18 cellular contexts compared by ENCODE assay signal in the genomic region with DNA sequence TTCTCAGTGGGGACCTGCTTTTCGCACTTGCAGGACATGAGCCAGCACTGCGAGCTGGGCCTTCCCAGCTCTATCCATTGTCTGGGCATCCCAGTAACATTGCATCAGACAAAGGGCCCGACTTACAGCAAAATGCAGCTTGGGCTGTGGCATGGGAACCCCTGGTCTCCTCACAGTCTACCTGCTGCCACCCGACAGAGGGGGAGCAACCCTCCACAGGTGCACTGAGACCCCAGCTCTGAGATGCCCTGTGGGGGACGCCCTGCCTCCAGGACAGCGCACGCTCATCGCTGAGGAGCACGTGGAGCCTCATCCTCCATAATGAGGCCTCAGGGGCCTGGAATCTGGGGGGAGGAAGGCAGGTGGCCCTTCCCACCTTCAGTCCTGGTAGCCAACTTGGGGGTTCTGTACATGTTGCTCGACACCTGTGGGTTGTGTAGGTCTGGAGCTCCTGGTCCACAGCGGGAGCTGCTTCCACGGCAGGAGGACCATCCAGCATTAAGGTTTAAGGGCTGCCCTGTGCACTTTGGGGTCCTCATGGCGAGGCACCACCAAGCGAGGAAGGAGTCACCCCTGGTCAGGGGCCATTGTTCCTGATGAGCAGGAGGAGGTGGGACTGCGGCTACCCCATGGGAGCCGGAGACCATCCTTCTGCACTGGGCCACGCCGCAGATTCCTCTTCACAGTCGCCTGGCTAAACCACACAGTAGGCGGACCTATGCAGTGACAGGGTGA.
DNase-seq lines count a peak whose midpoint lies in the region; ATAC-seq and TF ChIP-seq lines count a peak whose summit lies in the region.
"Had no signal": no experiment of that assay in that cellular context is flagged by ENCODE, and none has a peak within 500 bp of the region (broad histone marks: within the 10 kb centered on the region; RNA-seq: fewer than 3 reads in every experiment).

No MANE protein-coding gene starts in this region.

- in situ Hi-C loops in transverse colon (cut with MboI; ENCODE audit: low pct_ligation_motif_present in 1 of 4, low pct_unique_long_range_greater_than_20kb in 1 of 4, low sequenced_read_pairs in 3 of 4), result no loop called here

- H3K27ac ChIP-seq in coronary artery (no peak overlapping the region), spleen (no peak overlapping the region), vagina (no peak overlapping the region), transverse colon (no peak overlapping the region)

- DNase-seq in coronary artery (ENCODE audit: low spot score) (peak; percentile 60), islet precursor cell (peak; percentile 42), spleen (peak; percentile 68), vagina (ENCODE audit: extremely low spot score in 2 of 2) (peak; percentile 79 to 82), transverse colon (no peak), MG63 (no peak)
- DNase-seq: ACHN; BE2C; C1 segment of cervical spinal cord; CD4-positive, CD25-positive, alpha-beta regulatory T cell; CD8-positive, alpha-beta memory T cell; COR-L47; DMS 273 treated with DMSO at 0.1 percent for 48 hours; DMS53; GDM1 had no signal

- intact Hi-C loops in spleen (cut with DNase I; ENCODE audit: low total_unique reads), result no loop called here
- intact Hi-C loops in vagina (cut with DNase I), result no loop called here
- intact Hi-C loops in transverse colon (cut with DNase I; ENCODE audit: low total_unique reads), result no loop called here

- H3K4me3 ChIP-seq in coronary artery (no peak overlapping the region), spleen (no peak overlapping the region), vagina (no peak overlapping the region), transverse colon (no peak overlapping the region), MG63 (no peak overlapping the region)
- H3K4me3 ChIP-seq: HAP-1 had no signal

- ATAC-seq in GM18519 (IDR thresholded peaks at IDR 0.05; ENCODE audit: low FRiP score, unreplicated experiment), result no peak
- ATAC-seq: HepG2 had no signal

- WGBS in spleen, 5 donors, result 73 to 86% (median 84%) methylated on average over 11 to 20 of the region's 20 CpGs
- 75% methylated on average over 15 of the region's 20 CpGs; no CpG with 5 or more reads in 1 of the 2 donors for WGBS in transverse colon (ENCODE audit: low coverage in 1 of 2), 2 donors

- H3K27me3 ChIP-seq in spleen (replicated peaks in 1 of 7) (peaks cover 0 to 4% (median 0%) of the 10 kb centered on the region in 7 donors), vagina (no peaks in the 10 kb centered on the region), transverse colon (no peaks in the 10 kb centered on the region), MG63 (no peaks in the 10 kb centered on the region)
- H3K27me3 ChIP-seq: BE2C had no signal

- H3K4me1 ChIP-seq in spleen (no peaks in the 10 kb centered on the region), vagina (no peaks in the 10 kb centered on the region), transverse colon (no peaks in the 10 kb centered on the region)
- H3K4me1 ChIP-seq: BE2C, HAP-1 had no signal

- no peaks in the 10 kb centered on the region for H3K36me3 ChIP-seq in spleen
- H3K36me3 ChIP-seq in vagina, result no peaks in the 10 kb centered on the region
- H3K36me3 ChIP-seq in transverse colon, result no peaks in the 10 kb centered on the region
- no peaks in the 10 kb centered on the region for H3K36me3 ChIP-seq in MG63
- H3K36me3 ChIP-seq: BE2C, HAP-1 had no signal

- no peak for TF ChIP-seq POLR2A in spleen (IDR thresholded peaks at IDR 0.05)
- TF ChIP-seq POLR2A in vagina (IDR thresholded peaks at IDR 0.05), result no peak
- TF ChIP-seq POLR2A in transverse colon (IDR thresholded peaks at IDR 0.05), result no peak

- peaks cover 0 to 25% (median 0%) of the 10 kb centered on the region in 8 donors for H3K9me3 ChIP-seq in spleen
- no peaks in the 10 kb centered on the region for H3K9me3 ChIP-seq in vagina
- H3K9me3 ChIP-seq in transverse colon, result no peaks in the 10 kb centered on the region
- H3K9me3 ChIP-seq in MG63, result no peaks in the 10 kb centered on the region
- H3K9me3 ChIP-seq: HAP-1 had no signal

- TF ChIP-seq CTCF in coronary artery (IDR thresholded peaks at IDR 0.05) (no peak), spleen (IDR thresholded peaks at IDR 0.05 in 8 of 11, conservative IDR thresholded peaks at IDR 0.05 in 3 of 11) (no peak), vagina (IDR thresholded peaks at IDR 0.05) (no peak), transverse colon (IDR thresholded peaks at IDR 0.05) (no peak)

- no peak for TF ChIP-seq EP300 in transverse colon (IDR thresholded peaks at IDR 0.05; ENCODE audit: low read depth)

Comparison
In these comparisons a context has a peak if more than half of its experiments do, and no peak if none do; other contexts are left out.
1. DNase-seq: peak in coronary artery (single experiment), islet precursor cell (single experiment), spleen (single experiment) and vagina (2 of 2); none in transverse colon (single experiment) and MG63 (single experiment).